Comparison of ENCODE assay signal across 1 cellular context in the genomic region with DNA sequence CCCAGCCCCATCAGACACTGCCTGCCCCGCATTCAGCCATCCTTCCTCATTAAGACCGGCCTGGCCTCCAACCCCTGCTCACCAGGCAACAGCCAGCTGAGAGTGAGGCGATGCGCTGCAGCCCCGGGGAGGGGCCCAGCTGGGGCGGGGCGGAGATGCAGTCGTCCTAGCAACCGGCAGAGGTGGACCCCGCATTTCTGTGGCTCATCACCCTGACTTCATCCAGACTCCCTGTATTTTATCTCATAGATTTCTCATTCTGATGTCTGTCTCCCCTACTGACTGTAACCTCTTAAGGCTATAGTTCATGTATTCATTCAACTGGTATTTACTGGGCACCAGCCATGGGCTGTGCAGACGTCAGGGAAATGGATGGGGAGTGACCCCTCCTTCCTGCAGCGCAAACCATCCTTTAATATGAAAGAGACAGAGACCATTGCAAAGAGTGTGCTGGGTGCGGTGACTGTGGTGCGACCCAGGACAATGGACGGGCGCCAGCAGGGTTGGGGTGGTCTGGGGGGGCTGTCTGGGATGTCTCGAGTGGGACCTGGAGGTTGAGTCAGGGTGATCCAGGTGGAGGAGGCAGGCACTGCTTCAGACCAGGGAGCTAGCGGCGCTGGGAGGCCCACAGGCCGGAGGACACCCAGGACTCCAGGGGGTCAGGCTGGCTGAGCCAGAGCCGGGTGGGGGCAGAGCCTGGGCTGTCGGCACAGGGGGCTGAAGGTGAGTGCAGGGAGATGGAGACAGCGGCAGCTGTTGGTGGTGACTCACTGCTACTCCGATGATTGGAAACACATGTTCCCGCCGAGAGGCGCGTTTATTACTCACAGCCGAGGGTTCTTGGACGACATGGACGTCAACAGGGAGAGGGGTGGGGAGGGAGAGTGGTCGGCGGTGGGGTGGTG.
TF ChIP-seq lines count a peak whose summit lies in the region.

No MANE protein-coding gene starts in this region.

TF ChIP-seq in GM23338, 12 proteins besides CTCF, POLR2A, EP300 and RAD21:
- TF ChIP-seq, protein P1, sequence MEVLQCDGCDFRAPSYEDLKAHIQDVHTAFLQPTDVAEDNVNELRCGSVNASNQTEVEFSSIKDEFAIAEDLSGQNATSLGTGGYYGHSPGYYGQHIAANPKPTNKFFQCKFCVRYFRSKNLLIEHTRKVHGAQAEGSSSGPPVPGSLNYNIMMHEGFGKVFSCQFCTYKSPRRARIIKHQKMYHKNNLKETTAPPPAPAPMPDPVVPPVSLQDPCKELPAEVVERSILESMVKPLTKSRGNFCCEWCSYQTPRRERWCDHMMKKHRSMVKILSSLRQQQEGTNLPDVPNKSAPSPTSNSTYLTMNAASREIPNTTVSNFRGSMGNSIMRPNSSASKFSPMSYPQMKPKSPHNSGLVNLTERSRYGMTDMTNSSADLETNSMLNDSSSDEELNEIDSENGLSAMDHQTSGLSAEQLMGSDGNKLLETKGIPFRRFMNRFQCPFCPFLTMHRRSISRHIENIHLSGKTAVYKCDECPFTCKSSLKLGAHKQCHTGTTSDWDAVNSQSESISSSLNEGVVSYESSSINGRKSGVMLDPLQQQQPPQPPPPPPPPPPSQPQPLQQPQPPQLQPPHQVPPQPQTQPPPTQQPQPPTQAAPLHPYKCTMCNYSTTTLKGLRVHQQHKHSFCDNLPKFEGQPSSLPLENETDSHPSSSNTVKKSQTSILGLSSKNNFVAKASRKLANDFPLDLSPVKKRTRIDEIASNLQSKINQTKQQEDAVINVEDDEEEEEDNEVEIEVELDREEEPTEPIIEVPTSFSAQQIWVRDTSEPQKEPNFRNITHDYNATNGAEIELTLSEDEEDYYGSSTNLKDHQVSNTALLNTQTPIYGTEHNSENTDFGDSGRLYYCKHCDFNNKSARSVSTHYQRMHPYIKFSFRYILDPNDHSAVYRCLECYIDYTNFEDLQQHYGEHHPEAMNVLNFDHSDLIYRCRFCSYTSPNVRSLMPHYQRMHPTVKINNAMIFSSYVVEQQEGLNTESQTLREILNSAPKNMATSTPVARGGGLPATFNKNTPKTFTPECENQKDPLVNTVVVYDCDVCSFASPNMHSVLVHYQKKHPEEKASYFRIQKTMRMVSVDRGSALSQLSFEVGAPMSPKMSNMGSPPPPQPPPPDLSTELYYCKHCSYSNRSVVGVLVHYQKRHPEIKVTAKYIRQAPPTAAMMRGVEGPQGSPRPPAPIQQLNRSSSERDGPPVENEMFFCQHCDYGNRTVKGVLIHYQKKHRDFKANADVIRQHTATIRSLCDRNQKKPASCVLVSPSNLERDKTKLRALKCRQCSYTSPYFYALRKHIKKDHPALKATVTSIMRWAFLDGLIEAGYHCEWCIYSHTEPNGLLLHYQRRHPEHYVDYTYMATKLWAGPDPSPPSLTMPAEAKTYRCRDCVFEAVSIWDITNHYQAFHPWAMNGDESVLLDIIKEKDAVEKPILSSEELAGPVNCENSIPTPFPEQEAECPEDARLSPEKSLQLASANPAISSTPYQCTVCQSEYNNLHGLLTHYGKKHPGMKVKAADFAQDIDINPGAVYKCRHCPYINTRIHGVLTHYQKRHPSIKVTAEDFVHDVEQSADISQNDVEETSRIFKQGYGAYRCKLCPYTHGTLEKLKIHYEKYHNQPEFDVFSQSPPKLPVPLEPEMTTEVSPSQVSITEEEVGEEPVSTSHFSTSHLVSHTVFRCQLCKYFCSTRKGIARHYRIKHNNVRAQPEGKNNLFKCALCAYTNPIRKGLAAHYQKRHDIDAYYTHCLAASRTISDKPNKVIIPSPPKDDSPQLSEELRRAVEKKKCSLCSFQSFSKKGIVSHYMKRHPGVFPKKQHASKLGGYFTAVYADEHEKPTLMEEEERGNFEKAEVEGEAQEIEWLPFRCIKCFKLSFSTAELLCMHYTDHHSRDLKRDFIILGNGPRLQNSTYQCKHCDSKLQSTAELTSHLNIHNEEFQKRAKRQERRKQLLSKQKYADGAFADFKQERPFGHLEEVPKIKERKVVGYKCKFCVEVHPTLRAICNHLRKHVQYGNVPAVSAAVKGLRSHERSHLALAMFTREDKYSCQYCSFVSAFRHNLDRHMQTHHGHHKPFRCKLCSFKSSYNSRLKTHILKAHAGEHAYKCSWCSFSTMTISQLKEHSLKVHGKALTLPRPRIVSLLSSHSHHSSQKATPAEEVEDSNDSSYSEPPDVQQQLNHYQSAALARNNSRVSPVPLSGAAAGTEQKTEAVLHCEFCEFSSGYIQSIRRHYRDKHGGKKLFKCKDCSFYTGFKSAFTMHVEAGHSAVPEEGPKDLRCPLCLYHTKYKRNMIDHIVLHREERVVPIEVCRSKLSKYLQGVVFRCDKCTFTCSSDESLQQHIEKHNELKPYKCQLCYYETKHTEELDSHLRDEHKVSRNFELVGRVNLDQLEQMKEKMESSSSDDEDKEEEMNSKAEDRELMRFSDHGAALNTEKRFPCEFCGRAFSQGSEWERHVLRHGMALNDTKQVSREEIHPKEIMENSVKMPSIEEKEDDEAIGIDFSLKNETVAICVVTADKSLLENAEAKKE (CRISPR knock-in tag; IDR thresholded peaks at IDR 0.05): no peak
- TF ChIP-seq POLR2AphosphoS5 (IDR thresholded peaks at IDR 0.05; ENCODE audit: low read depth): no peak
- TF ChIP-seq NANOG (IDR thresholded peaks at IDR 0.05; ENCODE audit: borderline replicate concordance): no peak
- TF ChIP-seq CREB1 (CRISPR knock-in tag; IDR thresholded peaks at IDR 0.05; ENCODE audit: low read depth): no peak
- TF ChIP-seq STAT1 (IDR thresholded peaks at IDR 0.05; ENCODE audit: unreplicated experiment): no peak
